ENCODE assay signal across 2 cellular contexts in genomic region chr3:57973715-57974477, GRCh38.
TF ChIP-seq lines count a peak whose summit lies in the region.

No MANE protein-coding gene starts in this region.

TF ChIP-seq in A549, 52 proteins besides CTCF, POLR2A, EP300 and RAD21:
- TF ChIP-seq HDAC2 (IDR thresholded peaks at IDR 0.05) (peak; percentile 78; the same call in 1 of the 2 replicates), KDM1A (IDR thresholded peaks at IDR 0.05; ENCODE audit: low read depth) (peak; percentile 88), ELK1 (IDR thresholded peaks at IDR 0.05; ENCODE audit: low read depth, low read length) (no peak), CHD4 (IDR thresholded peaks at IDR 0.05; ENCODE audit: borderline replicate concordance) (peak; percentile 71; the same call in 1 of the 2 replicates), CEBPB (IDR thresholded peaks at IDR 0.05) (no peak)

TF ChIP-seq in IMR-90, 13 proteins besides CTCF, POLR2A, EP300 and RAD21:
- TF ChIP-seq CEBPB (IDR thresholded peaks at IDR 0.05; ENCODE audit: low read depth, low read length) = no peak
- no peak for TF ChIP-seq RCOR1 (IDR thresholded peaks at IDR 0.05; ENCODE audit: insufficient replicate concordance, low read length)
- TF ChIP-seq BHLHE40 (IDR thresholded peaks at IDR 0.05; ENCODE audit: low read depth, low read length) = no peak
- TF ChIP-seq MAFK (IDR thresholded peaks at IDR 0.05; ENCODE audit: low read depth, low read length) = no peak
- TF ChIP-seq, protein P1, sequence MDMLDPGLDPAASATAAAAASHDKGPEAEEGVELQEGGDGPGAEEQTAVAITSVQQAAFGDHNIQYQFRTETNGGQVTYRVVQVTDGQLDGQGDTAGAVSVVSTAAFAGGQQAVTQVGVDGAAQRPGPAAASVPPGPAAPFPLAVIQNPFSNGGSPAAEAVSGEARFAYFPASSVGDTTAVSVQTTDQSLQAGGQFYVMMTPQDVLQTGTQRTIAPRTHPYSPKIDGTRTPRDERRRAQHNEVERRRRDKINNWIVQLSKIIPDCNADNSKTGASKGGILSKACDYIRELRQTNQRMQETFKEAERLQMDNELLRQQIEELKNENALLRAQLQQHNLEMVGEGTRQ (IDR thresholded peaks at IDR 0.05; ENCODE audit: low read depth, low read length) = no peak
